Comparison of ENCODE assay signal across 1 cellular context in the genomic region with DNA sequence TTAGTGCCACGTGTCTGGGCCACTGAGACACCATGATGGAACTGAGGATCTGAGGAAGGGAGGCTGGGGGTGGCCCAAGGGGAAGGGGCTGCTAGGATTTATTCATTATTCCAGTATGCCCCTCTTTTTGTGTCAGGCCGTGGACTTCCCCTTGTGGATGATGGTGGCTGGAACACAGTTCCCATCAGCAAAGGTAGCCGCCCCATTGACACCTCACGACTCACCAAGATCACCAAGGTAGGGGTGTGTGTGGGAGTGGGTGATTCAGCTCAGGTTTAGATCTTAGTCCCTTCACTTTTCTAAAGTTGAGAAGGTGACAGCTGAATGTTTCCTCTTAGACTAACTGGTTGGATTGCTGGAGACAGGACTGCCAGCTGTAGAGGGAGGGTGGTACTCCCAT.
TF ChIP-seq lines count a peak whose summit lies in the region.

No MANE protein-coding gene starts in this region.

TF ChIP-seq in GM12878, 131 proteins besides CTCF, POLR2A, EP300 and RAD21:
- TF ChIP-seq POLR2AphosphoS5 (IDR thresholded peaks at IDR 0.05; ENCODE audit: low read length) (0 out of 2 replicates have a peak, but pooled peaks have one; percentile 18), ZBED1 (IDR thresholded peaks at IDR 0.05; ENCODE audit: borderline replicate concordance) (0 out of 2 replicates have a peak, but pooled peaks have one; percentile 19)
- TF ChIP-seq, protein P1, sequence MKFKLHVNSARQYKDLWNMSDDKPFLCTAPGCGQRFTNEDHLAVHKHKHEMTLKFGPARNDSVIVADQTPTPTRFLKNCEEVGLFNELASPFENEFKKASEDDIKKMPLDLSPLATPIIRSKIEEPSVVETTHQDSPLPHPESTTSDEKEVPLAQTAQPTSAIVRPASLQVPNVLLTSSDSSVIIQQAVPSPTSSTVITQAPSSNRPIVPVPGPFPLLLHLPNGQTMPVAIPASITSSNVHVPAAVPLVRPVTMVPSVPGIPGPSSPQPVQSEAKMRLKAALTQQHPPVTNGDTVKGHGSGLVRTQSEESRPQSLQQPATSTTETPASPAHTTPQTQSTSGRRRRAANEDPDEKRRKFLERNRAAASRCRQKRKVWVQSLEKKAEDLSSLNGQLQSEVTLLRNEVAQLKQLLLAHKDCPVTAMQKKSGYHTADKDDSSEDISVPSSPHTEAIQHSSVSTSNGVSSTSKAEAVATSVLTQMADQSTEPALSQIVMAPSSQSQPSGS (IDR thresholded peaks at IDR 0.05; ENCODE audit: low read length), result no peak
TF ChIP-seq in GM12878: peak in this region for 2.
